In genomic region chr1:166017395-166017794, GRCh38 we compare ENCODE assay signal across 17 cellular contexts.
DNase-seq lines count a peak whose midpoint lies in the region; ATAC-seq and TF ChIP-seq lines count a peak whose summit lies in the region.
"Had no signal": no experiment of that assay in that cellular context is flagged by ENCODE, and none has a peak within 500 bp of the region (broad histone marks: within the 10 kb centered on the region; RNA-seq: fewer than 3 reads in every experiment).

No MANE protein-coding gene starts in this region.

- TF ChIP-seq CTCF in C4-2B (conservative IDR thresholded peaks at IDR 0.05) (peak; percentile 36), GM12873 (IDR thresholded peaks at IDR 0.05; ENCODE audit: insufficient read depth, low read depth, low read length, missing control alignments) (peak; percentile 50), hepatocyte (IDR thresholded peaks at IDR 0.05; ENCODE audit: poor library complexity) (no peak)

- no peak for ATAC-seq in HG03571 (IDR thresholded peaks at IDR 0.05; ENCODE audit: unreplicated experiment)
- ATAC-seq: activated naive CD8-positive, alpha-beta T cell treated with anti-CD3 and anti-CD28 coated beads, Interleukin-2, amount 50 U/mL, for 24 hours; left ventricle myocardium superior had no signal

- H4K20me1 ChIP-seq in hepatocyte (ENCODE audit: insufficient read depth, poor library complexity, severe bottlenecking), result no peaks in the 10 kb centered on the region

- 40% methylated on average over 3 of the region's 3 CpGs for WGBS in hepatocyte (ENCODE audit: low lambda C conversion rate, missing lambda C conversion rate)

- H3K4me2 ChIP-seq in hepatocyte, result no peak overlapping the region
- H3K4me2 ChIP-seq: smooth muscle cell had no signal

- H3K27me3 ChIP-seq in NT2/D1 (ENCODE audit: insufficient read depth, insufficient read length) (no peaks in the 10 kb centered on the region), hepatocyte (peaks cover 9% of the 10 kb centered on the region)

- H3K9ac ChIP-seq in NT2/D1 (ENCODE audit: insufficient read length, low read depth), result no peak overlapping the region
- H3K9ac ChIP-seq: parathyroid adenoma had no signal

- H2AFZ ChIP-seq in hepatocyte, result no peak overlapping the region
- H2AFZ ChIP-seq: parathyroid adenoma had no signal

- no peaks in the 10 kb centered on the region for H3K9me3 ChIP-seq in NT2/D1 (ENCODE audit: insufficient read depth, low read length)
- no peaks in the 10 kb centered on the region for H3K9me3 ChIP-seq in hepatocyte (ENCODE audit: low read depth)
- H3K9me3 ChIP-seq: thoracic aorta had no signal

- no peak overlapping the region for H3K27ac ChIP-seq in C4-2B
- H3K27ac ChIP-seq in hepatocyte, result no peak overlapping the region
- H3K27ac ChIP-seq: dorsolateral prefrontal cortex, parathyroid adenoma, thoracic aorta had no signal

- H3K9me2 ChIP-seq in hepatocyte (replicated peaks; ENCODE audit: insufficient read depth), result no peaks in the 10 kb centered on the region

- no peak overlapping the region for H3K4me3 ChIP-seq in NT2/D1 (ENCODE audit: insufficient read length, low read depth)
- no peak overlapping the region for H3K4me3 ChIP-seq in hepatocyte
- H3K4me3 ChIP-seq: dorsolateral prefrontal cortex, smooth muscle cell, thoracic aorta had no signal

- no peaks in the 10 kb centered on the region for H3K36me3 ChIP-seq in NT2/D1 (ENCODE audit: insufficient read depth, insufficient read length, low read length)
- no peaks in the 10 kb centered on the region for H3K36me3 ChIP-seq in hepatocyte (replicated peaks; ENCODE audit: insufficient read depth, low read depth)
- H3K36me3 ChIP-seq: thoracic aorta had no signal

- no peaks in the 10 kb centered on the region for H3K79me2 ChIP-seq in hepatocyte
- H3K79me2 ChIP-seq: parathyroid adenoma had no signal

- DNase-seq in NT2/D1 (ENCODE audit: low read depth, low spot score) (peak; percentile 32), iPS DF 19.7 (ENCODE audit: low read depth, low spot score) (peak; percentile 9), hepatocyte (ENCODE audit: low spot score) (no peak), A172 (ENCODE audit: low spot score) (no peak), HuH-7 (ENCODE audit: low spot score) (no peak)
- DNase-seq: activated CD4-positive, alpha-beta memory T cell treated with anti-CD3 and anti-CD28 coated beads for 36 hours; activated naive CD8-positive, alpha-beta T cell treated with anti-CD3 and anti-CD28 coated beads, Interleukin-2, amount 50 U/mL, for 24 hours; dorsolateral prefrontal cortex; hippocampal formation; left ventricle myocardium superior; NCI-H510A treated with DMSO at 0.1 percent for 48 hours had no signal

- no peaks in the 10 kb centered on the region for H3K4me1 ChIP-seq in NT2/D1 (ENCODE audit: insufficient read depth, insufficient read length)
- H3K4me1 ChIP-seq in hepatocyte (ENCODE audit: insufficient read depth), result no peaks in the 10 kb centered on the region
- H3K4me1 ChIP-seq: parathyroid adenoma had no signal

Comparison
In these comparisons a context has a peak if more than half of its experiments do, and no peak if none do; other contexts are left out.
1. DNase-seq: peak in NT2/D1 (single experiment) and iPS DF 19.7 (single experiment); none in hepatocyte (single experiment), A172 (single experiment) and HuH-7 (single experiment).